ENCODE assay signal across 8 cellular contexts in genomic region chr2:112582314-112582746, GRCh38. TPM values are rescaled to one million over a fixed set of nuclear protein-coding genes. Genes with fewer than 3 reads are reported as not detected.
DNase-seq lines count a peak whose midpoint lies in the region; ATAC-seq and TF ChIP-seq lines count a peak whose summit lies in the region.

No MANE protein-coding gene starts in this region.

- H3K27ac ChIP-seq in KMS-11 = no peak overlapping the region
- no peak overlapping the region for H3K27ac ChIP-seq in Panc1 (ENCODE audit: low read length)

- intact Hi-C loops in Panc1 (cut with micrococcal nuclease; ENCODE audit: unreplicated experiment) = loop anchor here (5.0 kb wide), 1 partner anchor 100 kb away; the partner anchor contains the start of gene TTL

- H3K27me3 ChIP-seq in KMS-11 (ENCODE audit: insufficient read depth, low read depth) = no peaks in the 10 kb centered on the region
- no peaks in the 10 kb centered on the region for H3K27me3 ChIP-seq in Panc1 (ENCODE audit: control insufficient read depth, insufficient read depth, low read length)
- no peaks in the 10 kb centered on the region for H3K27me3 ChIP-seq in adipocyte (replicated peaks; ENCODE audit: control insufficient read depth, insufficient read depth, low read length)

- H4K20me1 ChIP-seq in KMS-11 (ENCODE audit: insufficient read depth) = no peaks in the 10 kb centered on the region

- BruUV-seq in Panc1 (replicated peaks; lab: Mats Ljungman, UMichigan) = no TSS peak

- H3K36me3 ChIP-seq in KMS-11 (ENCODE audit: insufficient read depth) (no peaks in the 10 kb centered on the region), Panc1 (ENCODE audit: control insufficient read depth, insufficient read depth, low read length) (no peaks in the 10 kb centered on the region; the same call in 1 of the 2 replicates), adipocyte (ENCODE audit: control insufficient read depth, insufficient read depth, low read length, severe bottlenecking) (peaks cover 10% of the 10 kb centered on the region)

- no peak overlapping the region for H2AFZ ChIP-seq in KMS-11 (ENCODE audit: low read depth)

- H3K4me1 ChIP-seq in KMS-11 (ENCODE audit: low read depth, poor library complexity, severe bottlenecking) = peaks cover 15% of the 10 kb centered on the region
- H3K4me1 ChIP-seq in Panc1 (ENCODE audit: control insufficient read depth, insufficient read depth, low read length) = peaks cover 18% of the 10 kb centered on the region
- H3K4me1 ChIP-seq in adipocyte (ENCODE audit: control insufficient read depth, insufficient read depth, low read length) = peaks cover 38% of the 10 kb centered on the region

- H3K9me3 ChIP-seq in Panc1 (ENCODE audit: control insufficient read depth, insufficient read depth, low read depth, low read length) = no peaks in the 10 kb centered on the region
- H3K9me3 ChIP-seq in adipocyte (ENCODE audit: control insufficient read depth, low read length) = no peaks in the 10 kb centered on the region

- peak; percentile 5 for ATAC-seq in Panc1
- no peak for ATAC-seq in GM18870 (IDR thresholded peaks at IDR 0.05; ENCODE audit: unreplicated experiment)
- no peak for ATAC-seq in GM21360 (IDR thresholded peaks at IDR 0.05; ENCODE audit: unreplicated experiment)

- H3K4me2 ChIP-seq in KMS-11 = no peak overlapping the region

- in situ Hi-C loops in Panc1 (cut with HindIII; ENCODE audit: low pct_unique_long_range_greater_than_20kb, low sequenced_read_pairs) = no loop called here

- peak; percentile 48; the same call in 1 of the 2 replicates for TF ChIP-seq CTCF in KMS-11 (conservative IDR thresholded peaks at IDR 0.05; ENCODE audit: low read depth, low read length)
- TF ChIP-seq CTCF in Panc1 (IDR thresholded peaks at IDR 0.05) = peak; percentile 79

- DNase-seq in DMS79 treated with DMSO at 0.1 percent for 48 hours (lab: John Stamatoyannopoulos, UW) (peak; percentile 77), Panc1 (ENCODE audit: low read depth, low spot score) (peak; percentile 41), adipocyte (ENCODE audit: low read depth) (peak; percentile 89), inferior parietal cortex (ENCODE audit: extremely low spot score) (peak; percentile 63)
- DNase-seq in stimulated activated CD4-positive, alpha-beta T cell treated with anti-CD3 and anti-CD28 coated beads, TNF-alpha, amount 100 ng/mL, for 48 hours (ENCODE audit: low read depth in 3 of 3) = peak in 2 of 3 donors; percentile 11 to 31

- POLR2A ChIA-PET in Panc1 (lab: Charles Lee) = no interaction called here

- CTCF ChIA-PET in Panc1 (lab: Charles Lee) = interaction anchor here (0.7 kb wide), 1 partner anchor 146 kb away, joined by 4 read pairs; no protein-coding TSS in a partner anchor

- H3K4me3 ChIP-seq in KMS-11 (IDR thresholded peaks at IDR 0.05; ENCODE audit: insufficient read depth, low read depth, low read length) = no peak overlapping the region
- no peak overlapping the region for H3K4me3 ChIP-seq in Panc1 (ENCODE audit: low read depth in 2 of 2, low read length in 2 of 2)
- H3K4me3 ChIP-seq in adipocyte (ENCODE audit: low read length) = no peak overlapping the region

- no peaks in the 10 kb centered on the region for H3K79me2 ChIP-seq in KMS-11 (ENCODE audit: insufficient read depth, low read depth)

- H3K9ac ChIP-seq in KMS-11 (no peak overlapping the region), adipocyte (ENCODE audit: low read length) (peak overlapping the region; percentile 98)

RNA-seq across cellular contexts. Expression of gene CHCHD5, which starts 2.1 kb away (rescaled TPM):
- total RNA-seq in Panc1 (2021; ENCODE audit: unreplicated experiment) = 46.7 TPM
- polyA plus RNA-seq in Panc1 (2012; ENCODE audit: insufficient read length) = 104 TPM

RNA-seq across cellular contexts. Expression of gene POLR1B, which starts 40.1 kb away (rescaled TPM):
- 35.4 TPM for total RNA-seq in Panc1 (2021; ENCODE audit: unreplicated experiment)
- 21.0 TPM for polyA plus RNA-seq in Panc1 (2012; ENCODE audit: insufficient read length)

Comparison
In these comparisons a context has a peak if more than half of its experiments do, and no peak if none do; other contexts are left out.
1. DNase-seq: peak in every context shown above with its lines; median percentile 89 in adipocyte; 77 in DMS79 treated with DMSO at 0.1 percent for 48 hours; 63 in inferior parietal cortex; 41 in Panc1; 21 in stimulated activated CD4-positive, alpha-beta T cell treated with anti-CD3 and anti-CD28 coated beads, TNF-alpha, amount 100 ng/mL, for 48 hours.